ENCODE assay signal across 8 cellular contexts in genomic region chr15:44736261-44736765, GRCh38. TPM values are rescaled to one million over a fixed set of nuclear protein-coding genes. Genes with fewer than 3 reads are reported as not detected.
A peak's percentile ranks its signal among the peaks of the same experiment; 100 is the strongest.
DNase-seq lines count a peak whose midpoint lies in the region; ATAC-seq lines count a peak whose summit lies in the region.

Gene TRIM69, plus strand, starts transcription at chr15:44736528. Its CDS starts 177 bp downstream, at chr15:44736705.

- WGBS in right cardiac atrium = 69% methylated on average over 3 of the region's 3 CpGs

- H3K9me3 ChIP-seq in right cardiac atrium (ENCODE audit: control insufficient read depth, low read length) (no peaks in the 10 kb centered on the region), subcutaneous abdominal adipose tissue (ENCODE audit: control insufficient read depth in 5 of 5, low read length in 5 of 5) (no peaks in the 10 kb centered on the region)

- no peaks in the 10 kb centered on the region for H3K27me3 Mint-ChIP-seq in T-cell

- peak within 1 kb of the TSS; percentile 73 to 82 (median 75) for H3K4me3 Mint-ChIP-seq in T-cell

- peaks cover 6 to 9% (median 8%) of the 10 kb centered on the region in 5 donors for H3K36me3 ChIP-seq in subcutaneous abdominal adipose tissue (ENCODE audit: control insufficient read depth in 5 of 5, insufficient read depth in 5 of 5, low read length in 5 of 5)

- POLR2A ChIA-PET in T-cell (lab: Charles Lee) = interaction anchor here (0.5 to 5.3 kb wide), 13 partner anchors 9 to 448 kb away, joined by 3 to 132 read pairs (median 5); partner anchors contain the start of genes B2M (in 2 of the 2), PATL2 (in 2 of the 2) and SPG11 (in 2 of the 2)

- peaks cover 71 to 76% (median 72%) of the 10 kb centered on the region in 3 donors for H3K4me1 Mint-ChIP-seq in T-cell

- H3K27ac ChIP-seq in right cardiac atrium (ENCODE audit: low read length) (peak within 1 kb of the TSS; percentile 89), subcutaneous abdominal adipose tissue (ENCODE audit: low read depth, low read length) (peak within 1 kb of the TSS; percentile 45)

- H3K4me3 ChIP-seq in right cardiac atrium (ENCODE audit: low read length) = no peak within 1 kb of the TSS
- peak within 1 kb of the TSS in 3 of 5 donors; percentile 13 to 35 (median 25) for H3K4me3 ChIP-seq in subcutaneous abdominal adipose tissue (ENCODE audit: low read depth in 1 of 5, low read length in 5 of 5)

- peak within 1 kb of the TSS in 4 of 5 donors; percentile 35 to 72 (median 42) for H3K9ac ChIP-seq in subcutaneous abdominal adipose tissue (ENCODE audit: low read length in 5 of 5)

- CTCF ChIA-PET in T-cell (lab: Charles Lee) = interaction anchor here (0.6 to 5.2 kb wide), 15 partner anchors 9 to 158 kb away, joined by 3 to 153 read pairs (median 6); partner anchors contain the start of genes B2M (in 2 of the 2), PATL2 (in 2 of the 2) and SPG11 (in 1 of the 2)

- DNase-seq in T-cell (no peak), right cardiac atrium (no peak), NCI-H2227 (lab: John Stamatoyannopoulos, UW; ENCODE audit: unreplicated experiment) (no peak)
- DNase-seq in activated CD4-positive, alpha-beta T cell treated with anti-CD3 and anti-CD28 coated beads for 4 hours = no peak
- DNase-seq in stimulated activated CD4-positive, alpha-beta T cell treated with anti-CD3 and anti-CD28 coated beads, Interleukin-2, amount 100 ng/mL, for 48 hours = no peak

- peak; percentile 17 for ATAC-seq in GM21723 (IDR thresholded peaks at IDR 0.05; ENCODE audit: unreplicated experiment)
- peak; percentile 53 to 57 (median 55) for ATAC-seq in T-cell (replicated peaks in 1 of 4)
- ATAC-seq in right cardiac atrium = no peak
- no peak for ATAC-seq in GM18861 (IDR thresholded peaks at IDR 0.05; ENCODE audit: unreplicated experiment)

- H3K36me3 Mint-ChIP-seq in T-cell = peaks cover 13% of the 10 kb centered on the region

- peak within 1 kb of the TSS; percentile 96 to 100 for H3K27ac Mint-ChIP-seq in T-cell

- intact Hi-C loops in right cardiac atrium (cut with DNase I) = loop anchor here in 3 of 4 donors (5.0 to 10.0 kb wide), 3 partner anchors 69 to 142 kb away; partner anchors contain the start of gene SPG11 (in 2 of the 3)

- no peaks in the 10 kb centered on the region for H3K27me3 ChIP-seq in right cardiac atrium (ENCODE audit: control insufficient read depth, insufficient read depth)
- H3K27me3 ChIP-seq in subcutaneous abdominal adipose tissue (ENCODE audit: control insufficient read depth in 5 of 5, insufficient read depth in 4 of 5, low read length in 5 of 5) = no peaks in the 10 kb centered on the region

- H3K4me1 ChIP-seq in right cardiac atrium (ENCODE audit: control insufficient read depth, insufficient read depth, low read length) = no peaks in the 10 kb centered on the region
- peaks cover 2 to 25% (median 16%) of the 10 kb centered on the region in 5 donors for H3K4me1 ChIP-seq in subcutaneous abdominal adipose tissue (ENCODE audit: control insufficient read depth in 5 of 5, insufficient read depth in 5 of 5, low read length in 5 of 5)

- no peaks in the 10 kb centered on the region for H3K9me3 Mint-ChIP-seq in T-cell

RNA-seq across cellular contexts. Expression of gene TRIM69, which starts in this region (rescaled TPM):
- total RNA-seq in T-cell (10 to 100 TPM; 21.5 to 56.9 (median 42.9) TPM), right cardiac atrium (10 to 100 TPM; 46.1 to 81.4 (median 71.9) TPM)
- 53.5 TPM for polyA plus RNA-seq in right cardiac atrium

Comparison
In these comparisons a context has a peak if more than half of its experiments do, and no peak if none do; other contexts are left out.
1. ATAC-seq: peak in GM21723 (single experiment) and T-cell (4 of 4); none in right cardiac atrium (0 of 2) and GM18861 (single experiment).